ENCODE assay signal across 16 cellular contexts in the genomic region with DNA sequence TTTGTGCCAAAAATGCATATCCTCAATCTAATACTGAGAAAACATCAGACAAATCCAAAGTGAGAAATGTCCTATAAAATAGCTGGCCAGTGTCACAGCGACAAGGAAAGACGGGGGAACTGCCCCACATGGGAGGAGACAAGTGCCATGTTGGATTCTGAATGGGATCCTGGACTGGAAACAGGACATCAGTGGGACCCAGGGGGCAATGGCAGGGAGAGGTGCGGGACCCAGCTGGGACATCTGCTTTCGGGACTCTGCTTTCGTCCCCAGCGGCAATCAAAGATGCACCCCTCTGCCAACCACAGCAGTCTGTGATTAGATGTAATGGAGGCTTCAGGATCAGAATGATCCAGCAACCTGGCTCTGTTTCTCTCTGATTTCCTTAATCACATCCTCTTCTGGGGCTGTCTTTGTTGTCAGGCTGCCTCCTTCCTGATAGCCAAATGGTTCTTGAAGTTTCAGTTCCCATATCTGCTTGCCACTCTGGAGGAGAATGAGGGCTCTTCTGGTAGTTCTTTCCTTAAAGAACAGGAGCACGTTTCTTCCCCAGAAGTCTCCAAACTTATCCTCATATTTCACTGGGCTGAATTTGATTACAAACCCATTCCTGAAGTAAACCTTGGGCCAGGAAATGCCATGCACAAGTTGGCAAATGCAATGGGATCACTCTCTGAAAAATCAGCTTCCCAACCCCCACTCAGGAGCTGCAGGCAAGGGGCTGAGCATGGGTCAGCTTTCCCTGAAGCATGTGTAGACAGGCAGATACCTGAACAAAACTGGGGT.
DNase-seq lines count a peak whose midpoint lies in the region; ATAC-seq and TF ChIP-seq lines count a peak whose summit lies in the region.
"Had no signal": no experiment of that assay in that cellular context is flagged by ENCODE, and none has a peak within 500 bp of the region (broad histone marks: within the 10 kb centered on the region; RNA-seq: fewer than 3 reads in every experiment).

No MANE protein-coding gene starts in this region.

- H3K4me1 ChIP-seq in BLaER1 (peaks cover 27% of the 10 kb centered on the region), parathyroid adenoma (peaks cover 32% of the 10 kb centered on the region)

- peak overlapping the region; percentile 80 for H3K27ac Mint-ChIP-seq in dendritic cell treated with granulocyte-macrophage colony-stimulating factor and Interleukin-4, amounts not matched to agents 40 ng/mL and 50 ng/mL, for 4 days
- H3K27ac Mint-ChIP-seq: activated CD4-positive, alpha-beta memory T cell treated with anti-CD3 and anti-CD28 coated beads, Interleukin-2, amount 10 ng/mL, durations not matched to agents 7 days and 5 days; activated T-helper 17 cell treated with anti-CD3 and anti-CD28 coated beads, Interleukin-2, amount 50 U/mL, for 72 hours had no signal

- no peak overlapping the region for H2AFZ ChIP-seq in parathyroid adenoma

- no peak overlapping the region for H3K27ac ChIP-seq in BLaER1
- peak overlapping the region; percentile 60 for H3K27ac ChIP-seq in parathyroid adenoma

- TF ChIP-seq CTCF in NB4 (IDR thresholded peaks at IDR 0.05; ENCODE audit: low read depth, low read length) = no peak
- no peak for TF ChIP-seq CTCF in parathyroid adenoma (IDR thresholded peaks at IDR 0.05)

- H3K4me3 ChIP-seq in BLaER1 = no peak overlapping the region
- no peak overlapping the region for H3K4me3 ChIP-seq in NB4 (ENCODE audit: low read depth, low read length)
- H3K4me3 ChIP-seq in parathyroid adenoma (ENCODE audit: low read depth, low read length) = no peak overlapping the region
- H3K4me3 ChIP-seq: adrenal gland, gastrocnemius medialis had no signal

- peak overlapping the region; percentile 34 for H3K4me2 ChIP-seq in BLaER1
- H3K4me2 ChIP-seq in parathyroid adenoma (ENCODE audit: low read length) = no peak overlapping the region

- H3K36me3 ChIP-seq in BLaER1 (no peaks in the 10 kb centered on the region), parathyroid adenoma (ENCODE audit: control insufficient read depth, insufficient read depth, low read length) (no peaks in the 10 kb centered on the region)
- H3K36me3 ChIP-seq: adrenal gland, gastrocnemius medialis had no signal

- H3K9ac ChIP-seq in BLaER1 (no peak overlapping the region), parathyroid adenoma (no peak overlapping the region)

- no peaks in the 10 kb centered on the region for H4K20me1 ChIP-seq in BLaER1

- H3K27me3 ChIP-seq in BLaER1 (no peaks in the 10 kb centered on the region), parathyroid adenoma (ENCODE audit: control insufficient read depth, insufficient read depth, low read length) (no peaks in the 10 kb centered on the region)
- H3K27me3 ChIP-seq: adrenal gland, gastrocnemius medialis had no signal

- H3K4me1 Mint-ChIP-seq in dendritic cell treated with granulocyte-macrophage colony-stimulating factor and Interleukin-4, amounts not matched to agents 40 ng/mL and 50 ng/mL, for 4 days (ENCODE audit: low read depth) = peaks cover 69% of the 10 kb centered on the region

- no peaks in the 10 kb centered on the region for H3K9me3 Mint-ChIP-seq in dendritic cell treated with granulocyte-macrophage colony-stimulating factor and Interleukin-4, amounts not matched to agents 40 ng/mL and 50 ng/mL, for 4 days
- H3K9me3 Mint-ChIP-seq: activated CD4-positive, alpha-beta memory T cell treated with anti-CD3 and anti-CD28 coated beads, Interleukin-2, amount 10 ng/mL, durations not matched to agents 7 days and 5 days; activated T-helper 17 cell treated with anti-CD3 and anti-CD28 coated beads, Interleukin-2, amount 50 U/mL, for 72 hours had no signal

- no peaks in the 10 kb centered on the region for H3K36me3 Mint-ChIP-seq in dendritic cell treated with granulocyte-macrophage colony-stimulating factor and Interleukin-4, amounts not matched to agents 40 ng/mL and 50 ng/mL, for 4 days (ENCODE audit: low read depth)

- H3K9me3 ChIP-seq in BLaER1 (no peaks in the 10 kb centered on the region), parathyroid adenoma (ENCODE audit: control insufficient read depth, low read length) (no peaks in the 10 kb centered on the region)
- H3K9me3 ChIP-seq: adrenal gland, gastrocnemius medialis had no signal

- no peak for ATAC-seq in HG02610 (IDR thresholded peaks at IDR 0.05; ENCODE audit: unreplicated experiment)
- ATAC-seq: activated T-helper 17 cell treated with anti-CD3 and anti-CD28 coated beads, Interleukin-2, amount 50 U/mL, for 72 hours; gastrocnemius medialis had no signal

- no peak for TF ChIP-seq POLR2A in NB4 (IDR thresholded peaks at IDR 0.05; ENCODE audit: extremely low read depth, insufficient read length)

- H3K79me2 ChIP-seq in parathyroid adenoma = no peaks in the 10 kb centered on the region

- no peaks in the 10 kb centered on the region for H3K27me3 Mint-ChIP-seq in dendritic cell treated with granulocyte-macrophage colony-stimulating factor and Interleukin-4, amounts not matched to agents 40 ng/mL and 50 ng/mL, for 4 days

- peak overlapping the region; percentile 13 for H3K4me3 Mint-ChIP-seq in dendritic cell treated with granulocyte-macrophage colony-stimulating factor and Interleukin-4, amounts not matched to agents 40 ng/mL and 50 ng/mL, for 4 days
- H3K4me3 Mint-ChIP-seq: activated CD4-positive, alpha-beta memory T cell treated with anti-CD3 and anti-CD28 coated beads, Interleukin-2, amount 10 ng/mL, durations not matched to agents 7 days and 5 days; activated T-helper 17 cell treated with anti-CD3 and anti-CD28 coated beads, Interleukin-2, amount 50 U/mL, for 72 hours had no signal

- intact Hi-C loops in dendritic cell treated with granulocyte-macrophage colony-stimulating factor and Interleukin-4, amounts not matched to agents 40 ng/mL and 50 ng/mL, for 4 days (cut with micrococcal nuclease) = loop anchor here (2.0 kb wide), 1 partner anchor 14 kb away; no protein-coding TSS in a partner anchor

- peak; percentile 53 for DNase-seq in NB4 (ENCODE audit: low read depth)
- no peak for DNase-seq in NCI-H2227 (lab: John Stamatoyannopoulos, UW; ENCODE audit: unreplicated experiment)
- DNase-seq in iPS-NIHi11 (ENCODE audit: low spot score) = no peak
- DNase-seq in NCI-H748 (lab: John Stamatoyannopoulos, UW; ENCODE audit: unreplicated experiment) = no peak
- DNase-seq: activated CD4-positive, alpha-beta memory T cell treated with anti-CD3 and anti-CD28 coated beads, Interleukin-2, amount 10 ng/mL, durations not matched to agents 7 days and 5 days; adrenal gland; gastrocnemius medialis; GOT3; NCI-H1105 treated with DMSO at 0.1 percent for 48 hours; substantia nigra; SW 1271 had no signal
